In the genomic region with DNA sequence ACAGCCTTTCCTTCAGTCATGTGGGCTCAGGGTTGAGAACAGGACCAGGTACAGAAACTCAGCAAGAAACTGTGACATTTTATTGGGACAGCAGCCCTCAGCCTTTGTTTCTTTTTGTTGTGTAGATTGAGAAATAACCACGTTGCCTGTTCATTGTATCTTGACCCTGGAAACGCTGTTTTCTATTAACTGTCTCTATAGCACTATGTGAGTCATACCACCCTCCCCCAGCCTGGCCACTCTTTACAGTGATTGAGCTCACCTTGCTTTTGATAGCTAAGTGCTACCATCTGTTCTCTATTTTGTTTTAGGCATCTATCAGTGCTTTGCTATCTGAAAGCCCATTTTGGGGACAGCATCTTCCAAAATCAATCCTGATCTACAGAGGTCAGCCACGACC, we compare ENCODE assay signal across 15 cellular contexts.
A peak's percentile ranks its signal among the peaks of the same experiment; 100 is the strongest.
DNase-seq lines count a peak whose midpoint lies in the region; ATAC-seq and TF ChIP-seq lines count a peak whose summit lies in the region.
"Had no signal": no experiment of that assay in that cellular context is flagged by ENCODE, and none has a peak within 500 bp of the region (broad histone marks: within the 10 kb centered on the region; RNA-seq: fewer than 3 reads in every experiment).

No MANE protein-coding gene starts in this region.

- H3K4me3 ChIP-seq in AG10803 (ENCODE audit: low read length): no peak overlapping the region
- H3K4me3 ChIP-seq in right cardiac atrium (ENCODE audit: low read length): no peak overlapping the region

- CTCF ChIA-PET in activated CD8-positive, alpha-beta T cell treated with anti-CD3 and anti-CD28 coated beads for 36 hours (lab: Charles Lee): no interaction called here

- H3K27ac Mint-ChIP-seq in activated CD8-positive, alpha-beta T cell treated with anti-CD3 and anti-CD28 coated beads for 36 hours: no peak overlapping the region
- H3K27ac Mint-ChIP-seq: activated naive CD8-positive, alpha-beta T cell treated with anti-CD3 and anti-CD28 coated beads, Interleukin-2, amount 10 ng/mL, durations not matched to agents 7 days and 5 days; progenitor cell of endocrine pancreas had no signal

- H3K4me1 ChIP-seq in right cardiac atrium (ENCODE audit: control insufficient read depth, insufficient read depth, low read length): no peaks in the 10 kb centered on the region

- H3K4me3 Mint-ChIP-seq in activated CD8-positive, alpha-beta T cell treated with anti-CD3 and anti-CD28 coated beads for 36 hours: no peak overlapping the region
- H3K4me3 Mint-ChIP-seq: activated naive CD8-positive, alpha-beta T cell treated with anti-CD3 and anti-CD28 coated beads, Interleukin-2, amount 10 ng/mL, durations not matched to agents 7 days and 5 days had no signal

- no peaks in the 10 kb centered on the region for H3K27me3 ChIP-seq in right cardiac atrium (ENCODE audit: control insufficient read depth, insufficient read depth)

- TF ChIP-seq CTCF in AG10803 (conservative IDR thresholded peaks at IDR 0.05; ENCODE audit: low read length): no peak
- no peak for TF ChIP-seq CTCF in activated CD8-positive, alpha-beta T cell treated with anti-CD3 and anti-CD28 coated beads for 36 hours (IDR thresholded peaks at IDR 0.05)

- peaks cover 2% of the 10 kb centered on the region for H3K4me1 Mint-ChIP-seq in activated CD8-positive, alpha-beta T cell treated with anti-CD3 and anti-CD28 coated beads for 36 hours (ENCODE audit: low read depth)

- H3K9me3 ChIP-seq in right cardiac atrium (ENCODE audit: control insufficient read depth, low read length): no peaks in the 10 kb centered on the region

- no peaks in the 10 kb centered on the region for H3K36me3 Mint-ChIP-seq in activated CD8-positive, alpha-beta T cell treated with anti-CD3 and anti-CD28 coated beads for 36 hours (ENCODE audit: low read depth)

- H3K27ac ChIP-seq in right cardiac atrium (ENCODE audit: low read length): no peak overlapping the region

- POLR2A ChIA-PET in activated CD8-positive, alpha-beta T cell treated with anti-CD3 and anti-CD28 coated beads for 36 hours (lab: Charles Lee): no interaction called here

- WGBS in right cardiac atrium: 78% methylated on average over 3 of the region's 3 CpGs

- no peaks in the 10 kb centered on the region for H3K27me3 Mint-ChIP-seq in activated CD8-positive, alpha-beta T cell treated with anti-CD3 and anti-CD28 coated beads for 36 hours
- H3K27me3 Mint-ChIP-seq: activated naive CD8-positive, alpha-beta T cell treated with anti-CD3 and anti-CD28 coated beads, Interleukin-2, amount 10 ng/mL, durations not matched to agents 7 days and 5 days; progenitor cell of endocrine pancreas had no signal

- H3K9me3 Mint-ChIP-seq in activated CD8-positive, alpha-beta T cell treated with anti-CD3 and anti-CD28 coated beads for 36 hours: no peaks in the 10 kb centered on the region

- no peak for ATAC-seq in activated CD8-positive, alpha-beta T cell treated with anti-CD3 and anti-CD28 coated beads for 36 hours
- ATAC-seq in right cardiac atrium: no peak
- ATAC-seq in GM19023 (IDR thresholded peaks at IDR 0.05; ENCODE audit: unreplicated experiment): no peak
- ATAC-seq in GM21825 (IDR thresholded peaks at IDR 0.05; ENCODE audit: unreplicated experiment): no peak
- ATAC-seq: Panc1 had no signal

- DNase-seq in AG10803 (ENCODE audit: low read depth): peak; percentile 44
- DNase-seq in HK-2 (ENCODE audit: unreplicated experiment): peak; percentile 31
- DNase-seq in amniotic epithelial cell (ENCODE audit: low read depth): peak; percentile 68
- peak; percentile 61 for DNase-seq in glomerular visceral epithelial cell (ENCODE audit: extremely low spot score)
- DNase-seq in activated CD8-positive, alpha-beta T cell treated with anti-CD3 and anti-CD28 coated beads for 36 hours: no peak
- DNase-seq in right cardiac atrium: no peak
- DNase-seq: activated naive CD8-positive, alpha-beta T cell treated with anti-CD3 and anti-CD28 coated beads, Interleukin-2, amount 10 ng/mL, durations not matched to agents 7 days and 5 days; AML-193; effector CD8-positive, alpha-beta T cell; hippocampal formation; stimulated activated CD4-positive, alpha-beta T cell treated with anti-CD3 and anti-CD28 coated beads, Interleukin-1b, Interleukin-23, amount 100 ng/mL, for 48 hours had no signal

- intact Hi-C loops in activated CD8-positive, alpha-beta T cell treated with anti-CD3 and anti-CD28 coated beads for 36 hours (cut with micrococcal nuclease): no loop called here
- intact Hi-C loops in right cardiac atrium (cut with DNase I): no loop called here

Comparison
In these comparisons a context has a peak if more than half of its experiments do, and no peak if none do; other contexts are left out.
1. DNase-seq: peak in AG10803 (single experiment), HK-2 (single experiment), amniotic epithelial cell (single experiment) and glomerular visceral epithelial cell (single experiment); none in activated CD8-positive, alpha-beta T cell treated with anti-CD3 and anti-CD28 coated beads for 36 hours (single experiment) and right cardiac atrium (0 of 3).